19 cellular contexts compared by ENCODE assay signal in the genomic region with DNA sequence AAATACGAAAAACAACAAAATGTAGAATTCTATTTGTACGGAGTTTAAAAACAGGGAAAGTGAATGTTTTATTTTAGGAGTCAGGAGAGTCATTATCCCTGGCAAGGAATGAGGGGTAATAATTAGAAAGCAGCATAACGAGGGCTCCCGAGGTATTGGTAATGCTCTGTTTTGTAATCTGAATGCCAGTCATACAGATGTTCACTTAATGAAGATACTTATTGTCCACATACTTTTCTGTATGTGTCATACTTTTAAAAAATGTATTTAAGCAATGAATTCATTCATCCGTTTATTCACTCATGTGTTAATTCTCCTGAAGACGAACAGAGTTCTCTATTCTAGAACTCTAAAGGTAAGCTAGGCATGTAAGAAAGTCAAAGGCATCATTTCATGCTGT.
"Had no signal": no experiment of that assay in that cellular context is flagged by ENCODE, and none has a peak within 500 bp of the region (broad histone marks: within the 10 kb centered on the region; RNA-seq: fewer than 3 reads in every experiment).

No MANE protein-coding gene starts in this region.

- H3K27ac ChIP-seq: esophagus muscularis mucosa, neural progenitor cell, prostate gland, right atrium auricular region, skin epidermis, tibial artery had no signal

- H3K9me3 ChIP-seq: esophagus muscularis mucosa, prostate gland, right atrium auricular region, tibial artery had no signal

- FAIRE-seq: astrocyte had no signal

- ATAC-seq: activated CD8-positive, alpha-beta memory T cell treated with anti-CD3 and anti-CD28 coated beads, Interleukin-2, amount 10 ng/mL, durations not matched to agents 7 days and 5 days; stimulated activated naive CD8-positive, alpha-beta T cell treated with anti-CD3 and anti-CD28 coated beads, Interleukin-15, Interleukin-2, amounts not matched to agents 100 U/mL and 50 U/mL, for 24 hours had no signal

- H3K4me3 ChIP-seq: esophagus muscularis mucosa, neural progenitor cell, prostate gland, right atrium auricular region, skin epidermis, tibial artery had no signal

- H3K36me3 ChIP-seq: esophagus muscularis mucosa, neural progenitor cell, prostate gland, right atrium auricular region, tibial artery had no signal

- H3K27me3 ChIP-seq: esophagus muscularis mucosa, neural progenitor cell, right atrium auricular region, tibial artery had no signal

- H3K4me1 ChIP-seq: neural progenitor cell, prostate gland had no signal

- H2AFZ ChIP-seq: neural progenitor cell had no signal

- H3K4me2 ChIP-seq: neural progenitor cell had no signal

- H3K9ac ChIP-seq: neural progenitor cell had no signal

- DNase-seq: activated CD4-positive, alpha-beta memory T cell treated with anti-CD3 and anti-CD28 coated beads, Interleukin-2, amount 10 ng/mL, durations not matched to agents 7 days and 5 days; activated CD4-positive, alpha-beta T cell treated with anti-CD3 and anti-CD28 coated beads for 4 hours; activated CD8-positive, alpha-beta memory T cell treated with anti-CD3 and anti-CD28 coated beads, Interleukin-2, amount 10 ng/mL, durations not matched to agents 7 days and 5 days; activated naive CD4-positive, alpha-beta T cell treated with Interleukin-2 at 50 U/mL for 16 hours; activated naive CD8-positive, alpha-beta T cell treated with anti-CD3 and anti-CD28 coated beads, Interleukin-2, amount 10 ng/mL, durations not matched to agents 7 days and 5 days; activated T-cell treated with anti-CD3 and anti-CD28 coated beads, Interleukin-2, amount 50 U/mL, for 1 hour; effector CD8-positive, alpha-beta T cell; head of caudate nucleus; mesendoderm; naive thymus-derived CD4-positive, alpha-beta T cell; stimulated activated naive CD8-positive, alpha-beta T cell treated with anti-CD3 and anti-CD28 coated beads, Interleukin-15, Interleukin-2, amounts not matched to agents 100 U/mL and 50 U/mL, for 24 hours; substantia nigra; tibial artery had no signal
